ENCODE assay signal across 17 cellular contexts in the genomic region with DNA sequence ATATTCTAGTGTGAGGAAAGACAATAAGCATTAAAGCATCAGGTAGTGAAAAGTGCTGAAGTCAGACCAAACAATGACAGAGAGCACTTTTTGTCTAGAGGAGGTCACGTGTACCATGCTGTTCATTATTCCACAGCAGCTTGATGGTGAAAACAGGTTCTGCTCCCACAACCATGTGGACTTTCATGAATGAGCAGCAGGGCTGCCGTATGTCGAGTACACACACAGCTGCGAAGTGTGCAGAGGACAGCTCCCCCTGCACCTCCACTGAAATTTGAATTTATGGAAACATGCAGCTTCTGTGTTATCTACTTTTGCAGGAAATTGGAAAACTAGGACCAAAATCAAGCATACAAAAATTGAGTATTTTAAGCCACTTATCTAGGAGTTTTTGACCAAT.
DNase-seq lines count a peak whose midpoint lies in the region; ATAC-seq and TF ChIP-seq lines count a peak whose summit lies in the region.
"Had no signal": no experiment of that assay in that cellular context is flagged by ENCODE, and none has a peak within 500 bp of the region (broad histone marks: within the 10 kb centered on the region; RNA-seq: fewer than 3 reads in every experiment).

No MANE protein-coding gene starts in this region.

- H3K36me3 Mint-ChIP-seq in nephron (ENCODE audit: low read depth) = no peaks in the 10 kb centered on the region
- H3K36me3 Mint-ChIP-seq: brain, CD14-positive monocyte had no signal

- H4K20me1 ChIP-seq in BLaER1 = no peaks in the 10 kb centered on the region

- H3K36me3 ChIP-seq in BLaER1 (no peaks in the 10 kb centered on the region), trophoblast cell (ENCODE audit: control insufficient read depth in 1 of 2, insufficient read depth in 2 of 2, low read length in 2 of 2) (no peaks in the 10 kb centered on the region)
- H3K36me3 ChIP-seq: suprapubic skin had no signal

- H3K9me3 Mint-ChIP-seq in nephron = no peaks in the 10 kb centered on the region
- H3K9me3 Mint-ChIP-seq: activated T-cell treated with anti-CD3 and anti-CD28 coated beads, Interleukin-2, amount 50 U/mL, for 24 hours; brain; CD14-positive monocyte had no signal

- DNase-seq in NCI-H1694 treated with DMSO at 0.1 percent for 48 hours (lab: John Stamatoyannopoulos, UW) (peak; percentile 62), dorsolateral prefrontal cortex (peak in 5 of 10 donors; percentile 33 to 58 (median 53)), trophoblast cell (no peak)
- DNase-seq: activated CD4-positive, alpha-beta T cell treated with anti-CD3 and anti-CD28 coated beads for 36 hours; activated T-cell treated with anti-CD3 and anti-CD28 coated beads, Interleukin-2, amount 50 U/mL, for 24 hours; mesenchymal stem cell; stimulated activated CD4-positive, alpha-beta T cell treated with anti-CD3 and anti-CD28 coated beads, Interleukin-1b, Interleukin-23, amount 100 ng/mL, for 48 hours had no signal

- H3K4me3 Mint-ChIP-seq in nephron = peak overlapping the region in 2 of 3 experiments; percentile 30 to 52
- H3K4me3 Mint-ChIP-seq: activated CD4-positive, alpha-beta T cell treated with anti-CD3 and anti-CD28 coated beads for 36 hours; activated T-cell treated with anti-CD3 and anti-CD28 coated beads, Interleukin-2, amount 50 U/mL, for 24 hours; CD14-positive monocyte had no signal

- H3K4me1 ChIP-seq in BLaER1 = peaks cover 16% of the 10 kb centered on the region
- H3K4me1 ChIP-seq in trophoblast cell (ENCODE audit: control insufficient read depth in 1 of 2, insufficient read depth in 2 of 2, low read length in 2 of 2) = no peaks in the 10 kb centered on the region
- H3K4me1 ChIP-seq: suprapubic skin had no signal

- no peak overlapping the region for H3K18ac ChIP-seq in trophoblast cell (ENCODE audit: low read length)

- no peaks in the 10 kb centered on the region for H3K79me1 ChIP-seq in trophoblast cell (ENCODE audit: low read length)

- H2AFZ ChIP-seq in trophoblast cell (ENCODE audit: insufficient read depth, low read length, poor library complexity) = no peak overlapping the region

- intact Hi-C loops in dorsolateral prefrontal cortex (cut with DNase I) = no loop called here

- no peak overlapping the region for H4K8ac ChIP-seq in trophoblast cell (ENCODE audit: low read depth, low read length)

- no peak overlapping the region for H3K9ac ChIP-seq in BLaER1
- H3K9ac ChIP-seq in trophoblast cell (ENCODE audit: low read length) = no peak overlapping the region

- H3K79me2 ChIP-seq in trophoblast cell (ENCODE audit: control insufficient read depth, insufficient read depth, low read length, poor library complexity) = no peaks in the 10 kb centered on the region

- H3K9me3 ChIP-seq in BLaER1 (no peaks in the 10 kb centered on the region), trophoblast cell (ENCODE audit: insufficient read depth, low read depth, low read length) (no peaks in the 10 kb centered on the region)
- H3K9me3 ChIP-seq: suprapubic skin had no signal

- H3K4me1 Mint-ChIP-seq in nephron = no peaks in the 10 kb centered on the region

- no peak overlapping the region for H3K4ac ChIP-seq in trophoblast cell (ENCODE audit: low read depth, low read length)

- peak in 19 of 56 donors; percentile 8 to 48 (median 21) for TF ChIP-seq CTCF in dorsolateral prefrontal cortex (IDR thresholded peaks at IDR 0.05 in 54 of 56, conservative IDR thresholded peaks at IDR 0.05 in 2 of 56; ENCODE audit: low read depth in 1 of 56, partially characterized antibody in 56 of 56)
- no peak for TF ChIP-seq CTCF in nephron (IDR thresholded peaks at IDR 0.05; ENCODE audit: unreplicated experiment in 3 of 3)

- no peak overlapping the region for H2BK5ac ChIP-seq in trophoblast cell (ENCODE audit: low read depth, low read length, poor library complexity)

- no peak overlapping the region for H2BK120ac ChIP-seq in trophoblast cell (ENCODE audit: insufficient read depth, low read length, poor library complexity)

- no peaks in the 10 kb centered on the region for H3K27me3 ChIP-seq in BLaER1
- H3K27me3 ChIP-seq in dorsolateral prefrontal cortex = no peaks in the 10 kb centered on the region
- no peaks in the 10 kb centered on the region for H3K27me3 ChIP-seq in trophoblast cell (ENCODE audit: insufficient read depth, low read length)
- H3K27me3 ChIP-seq: suprapubic skin had no signal

- no peak overlapping the region for H2AK5ac ChIP-seq in trophoblast cell (ENCODE audit: low read length)

- WGBS in trophoblast cell (ENCODE audit: extremely low coverage, insufficient coverage, insufficient read length) = no CpG with 5 or more reads among the region's 4 CpGs

- no peak for ATAC-seq in GM19395 (IDR thresholded peaks at IDR 0.05; ENCODE audit: unreplicated experiment)
- ATAC-seq in HG03025 (IDR thresholded peaks at IDR 0.05; ENCODE audit: low FRiP score, unreplicated experiment) = no peak
- ATAC-seq: activated CD4-positive, alpha-beta T cell treated with anti-CD3 and anti-CD28 coated beads for 36 hours; SK-N-SH treated with all-trans-retinoic acid at 6 μM for 48 hours had no signal

- H3K23ac ChIP-seq in trophoblast cell (ENCODE audit: low read length) = no peak overlapping the region

- H4K91ac ChIP-seq in trophoblast cell (ENCODE audit: low read depth, low read length) = no peak overlapping the region

- H3K4me3 ChIP-seq in BLaER1 (no peak overlapping the region), dorsolateral prefrontal cortex (peak overlapping the region in 1 of 59 donors; percentile 5), trophoblast cell (ENCODE audit: low read depth, low read length) (no peak overlapping the region)
- H3K4me3 ChIP-seq: coronary artery, skin epidermis, suprapubic skin had no signal

- H3K27me3 Mint-ChIP-seq in nephron (ENCODE audit: low read depth) = no peaks in the 10 kb centered on the region
- H3K27me3 Mint-ChIP-seq: activated T-cell treated with anti-CD3 and anti-CD28 coated beads, Interleukin-2, amount 50 U/mL, for 24 hours had no signal

- H3K14ac ChIP-seq in trophoblast cell (ENCODE audit: low read length) = no peak overlapping the region

- no peak overlapping the region for H4K12ac ChIP-seq in trophoblast cell (ENCODE audit: low read depth, low read length)

- no peak overlapping the region for H2BK12ac ChIP-seq in trophoblast cell (ENCODE audit: low read length)

- peak overlapping the region in 1 of 3 experiments; percentile 49 for H3K27ac Mint-ChIP-seq in nephron
- H3K27ac Mint-ChIP-seq: activated CD4-positive, alpha-beta T cell treated with anti-CD3 and anti-CD28 coated beads for 36 hours; activated T-cell treated with anti-CD3 and anti-CD28 coated beads, Interleukin-2, amount 50 U/mL, for 24 hours; CD14-positive monocyte had no signal

- H3K4me2 ChIP-seq in BLaER1 (peak overlapping the region; percentile 64; the same call in 1 of the 2 replicates), trophoblast cell (ENCODE audit: low read length) (no peak overlapping the region)

- no peak overlapping the region for H3K27ac ChIP-seq in BLaER1
- H3K27ac ChIP-seq in dorsolateral prefrontal cortex = peak overlapping the region; percentile 61 to 100 (median 96)
- no peak overlapping the region for H3K27ac ChIP-seq in trophoblast cell (ENCODE audit: low read depth, low read length)
- H3K27ac ChIP-seq: coronary artery, skin epidermis, suprapubic skin had no signal

Comparison
In these comparisons a context has a peak if more than half of its experiments do, and no peak if none do; other contexts are left out.
1. H3K27ac ChIP-seq: peak in dorsolateral prefrontal cortex (59 of 59); none in BLaER1 (single experiment) and trophoblast cell (single experiment).